2 cellular contexts compared by ENCODE assay signal in genomic region chr15:68447209-68447608, GRCh38.
A peak's percentile ranks its signal among the peaks of the same experiment; 100 is the strongest.
TF ChIP-seq lines count a peak whose summit lies in the region.

No MANE protein-coding gene starts in this region.

TF ChIP-seq in HCT116, 20 proteins besides CTCF, POLR2A, EP300 and RAD21:
- no peak for TF ChIP-seq ELF1 (IDR thresholded peaks at IDR 0.05; ENCODE audit: borderline replicate concordance, low read depth)
- TF ChIP-seq, protein P1, sequence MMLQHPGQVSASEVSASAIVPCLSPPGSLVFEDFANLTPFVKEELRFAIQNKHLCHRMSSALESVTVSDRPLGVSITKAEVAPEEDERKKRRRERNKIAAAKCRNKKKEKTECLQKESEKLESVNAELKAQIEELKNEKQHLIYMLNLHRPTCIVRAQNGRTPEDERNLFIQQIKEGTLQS (IDR thresholded peaks at IDR 0.05), result no peak
- no peak for TF ChIP-seq SIN3A (IDR thresholded peaks at IDR 0.05; ENCODE audit: low read depth)
- TF ChIP-seq EZH2 (IDR thresholded peaks at IDR 0.05), result no peak
- TF ChIP-seq ZBTB33 (IDR thresholded peaks at IDR 0.05; ENCODE audit: extremely low read depth, insufficient replicate concordance, low read length), result no peak
- no peak for TF ChIP-seq YY1 (IDR thresholded peaks at IDR 0.05; ENCODE audit: extremely low read depth, insufficient replicate concordance, low read depth, low read length)
- TF ChIP-seq, protein P2, sequence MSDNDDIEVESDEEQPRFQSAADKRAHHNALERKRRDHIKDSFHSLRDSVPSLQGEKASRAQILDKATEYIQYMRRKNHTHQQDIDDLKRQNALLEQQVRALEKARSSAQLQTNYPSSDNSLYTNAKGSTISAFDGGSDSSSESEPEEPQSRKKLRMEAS (IDR thresholded peaks at IDR 0.05), result no peak
- TF ChIP-seq POLR2AphosphoS5 (IDR thresholded peaks at IDR 0.05; ENCODE audit: low read depth, low read length), result no peak
- TF ChIP-seq JUND (IDR thresholded peaks at IDR 0.05), result no peak
- no peak for TF ChIP-seq TCF7L2 (IDR thresholded peaks at IDR 0.05; ENCODE audit: borderline replicate concordance, extremely low read depth, insufficient read depth, insufficient read length)
- no peak for TF ChIP-seq EZH2phosphoT487 (IDR thresholded peaks at IDR 0.05; ENCODE audit: borderline replicate concordance)
- no peak for TF ChIP-seq ZNF274 (IDR thresholded peaks at IDR 0.05; ENCODE audit: low read depth, low read length)
- no peak for TF ChIP-seq ZFX (IDR thresholded peaks at IDR 0.05)
- no peak for TF ChIP-seq EGR1 (IDR thresholded peaks at IDR 0.05; ENCODE audit: low read depth)
- no peak for TF ChIP-seq SRF (IDR thresholded peaks at IDR 0.05; ENCODE audit: low read depth)
- no peak for TF ChIP-seq SP1 (IDR thresholded peaks at IDR 0.05; ENCODE audit: low read depth)
- TF ChIP-seq REST (IDR thresholded peaks at IDR 0.05; ENCODE audit: low read depth), result no peak
- TF ChIP-seq CEBPB (IDR thresholded peaks at IDR 0.05; ENCODE audit: low read depth), result no peak
- TF ChIP-seq CBX3 (IDR thresholded peaks at IDR 0.05; ENCODE audit: low read depth), result no peak
- TF ChIP-seq FOSL1 (IDR thresholded peaks at IDR 0.05; ENCODE audit: low read depth), result no peak

TF ChIP-seq in K562, 482 proteins besides CTCF, POLR2A, EP300 and RAD21:
- TF ChIP-seq, protein P3, sequence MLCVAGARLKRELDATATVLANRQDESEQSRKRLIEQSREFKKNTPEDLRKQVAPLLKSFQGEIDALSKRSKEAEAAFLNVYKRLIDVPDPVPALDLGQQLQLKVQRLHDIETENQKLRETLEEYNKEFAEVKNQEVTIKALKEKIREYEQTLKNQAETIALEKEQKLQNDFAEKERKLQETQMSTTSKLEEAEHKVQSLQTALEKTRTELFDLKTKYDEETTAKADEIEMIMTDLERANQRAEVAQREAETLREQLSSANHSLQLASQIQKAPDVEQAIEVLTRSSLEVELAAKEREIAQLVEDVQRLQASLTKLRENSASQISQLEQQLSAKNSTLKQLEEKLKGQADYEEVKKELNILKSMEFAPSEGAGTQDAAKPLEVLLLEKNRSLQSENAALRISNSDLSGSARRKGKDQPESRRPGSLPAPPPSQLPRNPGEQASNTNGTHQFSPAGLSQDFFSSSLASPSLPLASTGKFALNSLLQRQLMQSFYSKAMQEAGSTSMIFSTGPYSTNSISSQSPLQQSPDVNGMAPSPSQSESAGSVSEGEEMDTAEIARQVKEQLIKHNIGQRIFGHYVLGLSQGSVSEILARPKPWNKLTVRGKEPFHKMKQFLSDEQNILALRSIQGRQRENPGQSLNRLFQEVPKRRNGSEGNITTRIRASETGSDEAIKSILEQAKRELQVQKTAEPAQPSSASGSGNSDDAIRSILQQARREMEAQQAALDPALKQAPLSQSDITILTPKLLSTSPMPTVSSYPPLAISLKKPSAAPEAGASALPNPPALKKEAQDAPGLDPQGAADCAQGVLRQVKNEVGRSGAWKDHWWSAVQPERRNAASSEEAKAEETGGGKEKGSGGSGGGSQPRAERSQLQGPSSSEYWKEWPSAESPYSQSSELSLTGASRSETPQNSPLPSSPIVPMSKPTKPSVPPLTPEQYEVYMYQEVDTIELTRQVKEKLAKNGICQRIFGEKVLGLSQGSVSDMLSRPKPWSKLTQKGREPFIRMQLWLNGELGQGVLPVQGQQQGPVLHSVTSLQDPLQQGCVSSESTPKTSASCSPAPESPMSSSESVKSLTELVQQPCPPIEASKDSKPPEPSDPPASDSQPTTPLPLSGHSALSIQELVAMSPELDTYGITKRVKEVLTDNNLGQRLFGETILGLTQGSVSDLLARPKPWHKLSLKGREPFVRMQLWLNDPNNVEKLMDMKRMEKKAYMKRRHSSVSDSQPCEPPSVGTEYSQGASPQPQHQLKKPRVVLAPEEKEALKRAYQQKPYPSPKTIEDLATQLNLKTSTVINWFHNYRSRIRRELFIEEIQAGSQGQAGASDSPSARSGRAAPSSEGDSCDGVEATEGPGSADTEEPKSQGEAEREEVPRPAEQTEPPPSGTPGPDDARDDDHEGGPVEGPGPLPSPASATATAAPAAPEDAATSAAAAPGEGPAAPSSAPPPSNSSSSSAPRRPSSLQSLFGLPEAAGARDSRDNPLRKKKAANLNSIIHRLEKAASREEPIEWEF (CRISPR knock-in tag; IDR thresholded peaks at IDR 0.05), result no peak
- TF ChIP-seq ZNF274 (IDR thresholded peaks at IDR 0.05; ENCODE audit: borderline replicate concordance, low read depth, low read length) (no peak), ATF1 (CRISPR knock-in tag; IDR thresholded peaks at IDR 0.05) (no peak), ATF1 (tag; IDR thresholded peaks at IDR 0.05) (no peak), FOXA3 (CRISPR knock-in tag; conservative IDR thresholded peaks at IDR 0.05 in 1 of 2, IDR thresholded peaks at IDR 0.05 in 1 of 2) (no peak), FOSL1 (tag; conservative IDR thresholded peaks at IDR 0.05) (peak; percentile 48; the same call in 1 of the 2 replicates)
- TF ChIP-seq, protein P4, sequence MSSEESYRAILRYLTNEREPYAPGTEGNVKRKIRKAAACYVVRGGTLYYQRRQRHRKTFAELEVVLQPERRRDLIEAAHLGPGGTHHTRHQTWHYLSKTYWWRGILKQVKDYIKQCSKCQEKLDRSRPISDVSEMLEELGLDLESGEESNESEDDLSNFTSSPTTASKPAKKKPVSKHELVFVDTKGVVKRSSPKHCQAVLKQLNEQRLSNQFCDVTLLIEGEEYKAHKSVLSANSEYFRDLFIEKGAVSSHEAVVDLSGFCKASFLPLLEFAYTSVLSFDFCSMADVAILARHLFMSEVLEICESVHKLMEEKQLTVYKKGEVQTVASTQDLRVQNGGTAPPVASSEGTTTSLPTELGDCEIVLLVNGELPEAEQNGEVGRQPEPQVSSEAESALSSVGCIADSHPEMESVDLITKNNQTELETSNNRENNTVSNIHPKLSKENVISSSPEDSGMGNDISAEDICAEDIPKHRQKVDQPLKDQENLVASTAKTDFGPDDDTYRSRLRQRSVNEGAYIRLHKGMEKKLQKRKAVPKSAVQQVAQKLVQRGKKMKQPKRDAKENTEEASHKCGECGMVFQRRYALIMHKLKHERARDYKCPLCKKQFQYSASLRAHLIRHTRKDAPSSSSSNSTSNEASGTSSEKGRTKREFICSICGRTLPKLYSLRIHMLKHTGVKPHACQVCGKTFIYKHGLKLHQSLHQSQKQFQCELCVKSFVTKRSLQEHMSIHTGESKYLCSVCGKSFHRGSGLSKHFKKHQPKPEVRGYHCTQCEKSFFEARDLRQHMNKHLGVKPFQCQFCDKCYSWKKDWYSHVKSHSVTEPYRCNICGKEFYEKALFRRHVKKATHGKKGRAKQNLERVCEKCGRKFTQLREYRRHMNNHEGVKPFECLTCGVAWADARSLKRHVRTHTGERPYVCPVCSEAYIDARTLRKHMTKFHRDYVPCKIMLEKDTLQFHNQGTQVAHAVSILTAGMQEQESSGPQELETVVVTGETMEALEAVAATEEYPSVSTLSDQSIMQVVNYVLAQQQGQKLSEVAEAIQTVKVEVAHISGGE (CRISPR knock-in tag; IDR thresholded peaks at IDR 0.05), result no peak
- TF ChIP-seq, protein P1 (IDR thresholded peaks at IDR 0.05), result peak; percentile 37
- TF ChIP-seq, protein P1 (CRISPR knock-in tag; conservative IDR thresholded peaks at IDR 0.05), result no peak
TF ChIP-seq in K562: peak in this region for 2.
